8 cellular contexts compared by ENCODE assay signal in the genomic region with DNA sequence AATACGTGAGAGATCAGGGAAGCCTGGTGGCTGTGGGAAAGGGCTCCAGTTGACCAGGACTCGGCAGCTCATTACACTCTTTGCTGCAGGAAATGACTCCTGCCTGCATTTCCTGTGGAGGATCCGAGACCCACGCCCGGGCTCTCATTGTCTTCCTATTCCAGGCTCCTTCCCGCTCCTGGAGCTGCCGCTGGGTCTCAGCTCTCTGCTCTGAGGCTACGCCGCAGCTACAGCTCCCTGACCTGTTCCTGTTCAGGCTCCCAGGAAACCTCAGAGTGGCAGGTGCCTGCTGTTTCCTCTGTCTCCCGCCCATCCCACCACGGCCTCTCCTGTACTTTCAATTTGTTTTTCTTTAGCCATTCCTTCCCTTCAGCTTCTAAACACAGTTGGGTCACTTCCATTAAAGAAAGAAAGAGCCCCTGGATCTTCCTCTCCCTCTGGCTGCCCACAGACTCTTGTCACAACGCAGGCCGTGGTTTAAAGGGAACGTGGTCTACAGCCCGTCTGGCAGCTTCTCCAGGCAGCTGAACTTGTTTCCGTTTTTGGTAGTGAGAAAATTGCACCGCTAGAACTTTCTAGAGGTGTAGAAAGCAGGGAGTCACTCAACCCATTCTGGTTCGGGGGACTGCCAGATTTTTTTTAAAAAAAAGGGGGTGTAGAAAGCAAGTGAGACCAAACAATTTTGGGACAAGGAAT.
A peak's percentile ranks its signal among the peaks of the same experiment; 100 is the strongest.
DNase-seq lines count a peak whose midpoint lies in the region; ATAC-seq, FAIRE-seq and TF ChIP-seq lines count a peak whose summit lies in the region.

No MANE protein-coding gene starts in this region.

- H3K27ac ChIP-seq in suprapubic skin, result no peak overlapping the region

- DNase-seq in activated T-cell treated with anti-CD3 and anti-CD28 coated beads, Interleukin-2, amount 50 U/mL, for 4 hours, result no peak
- DNase-seq in activated T-cell treated with anti-CD3 and anti-CD28 coated beads for 4 hours, result no peak
- DNase-seq in hepatic stellate cell (ENCODE audit: low spot score), result peak; percentile 48
- DNase-seq in suprapubic skin (ENCODE audit: low spot score in 2 of 2), result peak in 1 of 2 donors; percentile 55
- no peak for DNase-seq in urothelium cell line (ENCODE audit: low spot score)
- no peak for DNase-seq in OCI-M2 (lab: John Stamatoyannopoulos, UW; ENCODE audit: unreplicated experiment)

- H3K4me1 Mint-ChIP-seq in activated T-cell treated with anti-CD3 and anti-CD28 coated beads, Interleukin-2, amount 50 U/mL, for 4 hours (ENCODE audit: low read depth), result peaks cover 14% of the 10 kb centered on the region
- peaks cover 26% of the 10 kb centered on the region for H3K4me1 Mint-ChIP-seq in T-helper 1 cell treated with Interleukin-12 subunit alpha and Interleukin-12 subunit beta and Interleukin-4 antibody, amounts not matched to agents 30 μg/mL and 1 μg/mL, for 36 hours (ENCODE audit: low read depth)

- no peaks in the 10 kb centered on the region for H3K36me3 Mint-ChIP-seq in activated T-cell treated with anti-CD3 and anti-CD28 coated beads, Interleukin-2, amount 50 U/mL, for 4 hours (ENCODE audit: insufficient read depth)
- peaks cover 4% of the 10 kb centered on the region for H3K36me3 Mint-ChIP-seq in T-helper 1 cell treated with Interleukin-12 subunit alpha and Interleukin-12 subunit beta and Interleukin-4 antibody, amounts not matched to agents 30 μg/mL and 1 μg/mL, for 36 hours (ENCODE audit: low read depth)

- H3K9me3 Mint-ChIP-seq in activated T-cell treated with anti-CD3 and anti-CD28 coated beads, Interleukin-2, amount 50 U/mL, for 4 hours, result no peaks in the 10 kb centered on the region
- H3K9me3 Mint-ChIP-seq in T-helper 1 cell treated with Interleukin-12 subunit alpha and Interleukin-12 subunit beta and Interleukin-4 antibody, amounts not matched to agents 30 μg/mL and 1 μg/mL, for 36 hours, result no peaks in the 10 kb centered on the region

- H3K27ac Mint-ChIP-seq in T-helper 1 cell treated with Interleukin-12 subunit alpha and Interleukin-12 subunit beta and Interleukin-4 antibody, amounts not matched to agents 30 μg/mL and 1 μg/mL, for 36 hours, result peak overlapping the region; percentile 88

- H3K9me3 ChIP-seq in suprapubic skin, result no peaks in the 10 kb centered on the region

- no peak for FAIRE-seq in urothelium cell line (lab: Jason Lieb, UNC)

- no peaks in the 10 kb centered on the region for H3K36me3 ChIP-seq in suprapubic skin

- no peaks in the 10 kb centered on the region for H3K4me1 ChIP-seq in suprapubic skin

- no peaks in the 10 kb centered on the region for H3K27me3 Mint-ChIP-seq in activated T-cell treated with anti-CD3 and anti-CD28 coated beads, Interleukin-2, amount 50 U/mL, for 4 hours (ENCODE audit: low read depth)
- no peaks in the 10 kb centered on the region for H3K27me3 Mint-ChIP-seq in T-helper 1 cell treated with Interleukin-12 subunit alpha and Interleukin-12 subunit beta and Interleukin-4 antibody, amounts not matched to agents 30 μg/mL and 1 μg/mL, for 36 hours (ENCODE audit: low read depth)

- no peak for TF ChIP-seq EP300 in suprapubic skin (IDR thresholded peaks at IDR 0.05)

- H3K27me3 ChIP-seq in suprapubic skin, result no peaks in the 10 kb centered on the region

- no peak for TF ChIP-seq POLR2A in suprapubic skin (IDR thresholded peaks at IDR 0.05)

- peak in 1 of 2 donors; percentile 41 for ATAC-seq in activated T-cell treated with anti-CD3 and anti-CD28 coated beads, Interleukin-2, amount 50 U/mL, for 4 hours
- no peak for ATAC-seq in HG03521 (IDR thresholded peaks at IDR 0.05; ENCODE audit: unreplicated experiment)

- WGBS in suprapubic skin, result 60% methylated on average over 18 of the region's 18 CpGs

- no peak for TF ChIP-seq CTCF in suprapubic skin (IDR thresholded peaks at IDR 0.05)

- peak overlapping the region; percentile 40 for H3K4me3 ChIP-seq in suprapubic skin

- H3K4me3 Mint-ChIP-seq in activated T-cell treated with anti-CD3 and anti-CD28 coated beads, Interleukin-2, amount 50 U/mL, for 4 hours, result peak overlapping the region; percentile 90
- peak overlapping the region; percentile 89 for H3K4me3 Mint-ChIP-seq in T-helper 1 cell treated with Interleukin-12 subunit alpha and Interleukin-12 subunit beta and Interleukin-4 antibody, amounts not matched to agents 30 μg/mL and 1 μg/mL, for 36 hours
